10 cellular contexts compared by ENCODE assay signal in the genomic region with DNA sequence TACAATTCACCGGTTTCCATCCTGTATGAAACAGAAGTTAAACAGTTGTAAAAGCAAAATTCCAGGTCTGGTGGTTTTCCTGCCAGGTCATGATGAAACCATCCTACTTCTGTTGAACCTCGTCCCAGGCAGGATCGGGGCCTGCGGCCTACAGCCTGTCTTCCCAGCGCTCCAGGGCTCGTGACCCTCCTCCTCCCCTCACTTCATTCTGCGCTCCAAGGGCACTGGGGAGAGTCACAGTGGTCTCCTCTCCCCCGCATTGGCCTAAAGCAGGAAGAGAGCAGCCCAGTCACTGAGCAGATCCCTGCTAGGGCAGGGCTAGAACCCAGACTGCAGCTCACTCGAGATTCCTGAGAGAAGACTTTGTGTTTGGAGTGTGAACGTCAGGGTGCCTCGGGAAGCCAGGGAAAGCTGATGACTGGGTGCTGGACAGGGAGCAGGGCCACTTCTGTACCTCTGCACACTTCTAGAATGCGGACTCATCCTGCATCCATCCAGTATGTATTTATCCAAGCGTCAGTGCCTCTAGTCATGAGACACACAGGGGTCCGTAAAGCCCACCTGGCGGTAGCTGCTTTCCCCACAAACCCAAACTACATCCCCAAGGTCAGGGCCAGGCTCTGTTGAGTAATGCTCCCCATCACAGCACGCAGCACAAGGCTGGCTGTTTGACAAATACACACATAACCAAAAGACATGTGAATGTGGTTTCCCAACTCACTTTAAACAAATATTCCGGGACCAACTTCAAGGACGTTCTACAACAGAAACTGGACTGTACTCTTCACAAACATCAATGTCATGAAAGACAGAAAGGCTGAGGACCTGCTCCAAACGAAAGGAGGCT. TPM values are rescaled to one million over a fixed set of nuclear protein-coding genes. Genes with fewer than 3 reads are reported as not detected.
DNase-seq lines count a peak whose midpoint lies in the region; ATAC-seq, FAIRE-seq and TF ChIP-seq lines count a peak whose summit lies in the region.
"Had no signal": no experiment of that assay in that cellular context is flagged by ENCODE, and none has a peak within 500 bp of the region (broad histone marks: within the 10 kb centered on the region; RNA-seq: fewer than 3 reads in every experiment).

No MANE protein-coding gene starts in this region.

- ATAC-seq in HG02981 (IDR thresholded peaks at IDR 0.05; ENCODE audit: unreplicated experiment) = no peak
- no peak for ATAC-seq in stimulated activated effector memory CD8-positive, alpha-beta T cell treated with anti-CD3 and anti-CD28 coated beads, Interleukin-12 subunit alpha, Interleukin-12 subunit beta, amount 100 ng/mL, for 72 hours

- DNase-seq in CD14-positive monocyte (ENCODE audit: low spot score) = peak; percentile 76
- DNase-seq in RWPE1 (ENCODE audit: low spot score) = no peak
- peak; percentile 52 to 70 for DNase-seq in foreskin fibroblast
- DNase-seq in posterior vena cava (ENCODE audit: low spot score) = peak; percentile 80
- no peak for DNase-seq in H7
- no peak for DNase-seq in GM19239 (ENCODE audit: insufficient read length, low spot score)
- no peak for DNase-seq in stimulated activated effector memory CD8-positive, alpha-beta T cell treated with anti-CD3 and anti-CD28 coated beads, Interleukin-12 subunit alpha, Interleukin-12 subunit beta, amount 100 ng/mL, for 72 hours (ENCODE audit: low spot score in 2 of 2)
- DNase-seq: midbrain had no signal

- peak overlapping the region; percentile 30 for H3K27ac ChIP-seq in RWPE1

- peaks cover 3% of the 10 kb centered on the region for H3K36me3 ChIP-seq in H7 (replicated peaks; ENCODE audit: control insufficient read depth, insufficient read depth, low read length)

- H3K27me3 ChIP-seq in H7 (ENCODE audit: control insufficient read depth, insufficient read depth, low read length) = no peaks in the 10 kb centered on the region

- POLR2A ChIA-PET in RWPE1 (lab: Yijun Ruan, JAX; ENCODE audit: low non-redundant PET) = no interaction called here

- TF ChIP-seq CTCF in CD14-positive monocyte (IDR thresholded peaks at IDR 0.05) (no peak), RWPE1 (conservative IDR thresholded peaks at IDR 0.05; ENCODE audit: low read depth) (no peak), foreskin fibroblast (IDR thresholded peaks at IDR 0.05; ENCODE audit: low read depth, low read length) (no peak)

- peak overlapping the region; percentile 45 to 80 for H3K4me3 Mint-ChIP-seq in CD14-positive monocyte
- H3K4me3 Mint-ChIP-seq in stimulated activated effector memory CD8-positive, alpha-beta T cell treated with anti-CD3 and anti-CD28 coated beads, Interleukin-12 subunit alpha, Interleukin-12 subunit beta, amount 100 ng/mL, for 72 hours = no peak overlapping the region

- peaks cover 0 to 2% (median 2%) of the 10 kb centered on the region in 3 donors for H3K27me3 Mint-ChIP-seq in CD14-positive monocyte (ENCODE audit: low read depth in 3 of 3)

- intact Hi-C loops in CD14-positive monocyte (cut with micrococcal nuclease) = loop anchor here in 1 of 2 donors (5.0 kb wide), 1 partner anchor 35 kb away; no protein-coding TSS in a partner anchor
- intact Hi-C loops in posterior vena cava (cut with DNase I) = no loop called here

- peaks cover 21 to 25% of the 10 kb centered on the region in 2 donors for H3K36me3 Mint-ChIP-seq in CD14-positive monocyte
- H3K36me3 Mint-ChIP-seq in stimulated activated effector memory CD8-positive, alpha-beta T cell treated with anti-CD3 and anti-CD28 coated beads, Interleukin-12 subunit alpha, Interleukin-12 subunit beta, amount 100 ng/mL, for 72 hours = peaks cover 39% of the 10 kb centered on the region

- peak overlapping the region; percentile 89 to 99 (median 96) for H3K27ac Mint-ChIP-seq in CD14-positive monocyte
- H3K27ac Mint-ChIP-seq in stimulated activated effector memory CD8-positive, alpha-beta T cell treated with anti-CD3 and anti-CD28 coated beads, Interleukin-12 subunit alpha, Interleukin-12 subunit beta, amount 100 ng/mL, for 72 hours = no peak overlapping the region

- H3K9me3 Mint-ChIP-seq in CD14-positive monocyte = no peaks in the 10 kb centered on the region
- no peaks in the 10 kb centered on the region for H3K9me3 Mint-ChIP-seq in stimulated activated effector memory CD8-positive, alpha-beta T cell treated with anti-CD3 and anti-CD28 coated beads, Interleukin-12 subunit alpha, Interleukin-12 subunit beta, amount 100 ng/mL, for 72 hours

- CTCF ChIA-PET in RWPE1 (lab: Yijun Ruan, JAX) = no interaction called here

- H3K4me3 ChIP-seq in foreskin fibroblast (ENCODE audit: low read depth in 1 of 2, low read length in 2 of 2) = no peak overlapping the region
- no peak overlapping the region for H3K4me3 ChIP-seq in H7 (ENCODE audit: insufficient read depth, low read depth, low read length)
- H3K4me3 ChIP-seq: coronary artery had no signal

- FAIRE-seq in GM19239 (lab: Jason Lieb, UNC) = no peak

- peaks cover 67% of the 10 kb centered on the region for H3K4me1 Mint-ChIP-seq in CD14-positive monocyte
- peaks cover 62% of the 10 kb centered on the region for H3K4me1 Mint-ChIP-seq in stimulated activated effector memory CD8-positive, alpha-beta T cell treated with anti-CD3 and anti-CD28 coated beads, Interleukin-12 subunit alpha, Interleukin-12 subunit beta, amount 100 ng/mL, for 72 hours

RNA-seq across cellular contexts. Expression of a gene that starts 1.7 kb away (rescaled TPM):
- 10 to 100 TPM; 66.6 to 78.8 TPM for polyA plus RNA-seq in CD14-positive monocyte
- total RNA-seq in posterior vena cava = 10 to 100 TPM; 18.2 to 25.6 TPM
- 28.8 and 34.7 TPM in 2 replicates for total RNA-seq in H7 (2014; rRNA removed; shearing (Covaris generic))

RNA-seq across cellular contexts. Expression of a gene that starts 43.4 kb away (rescaled TPM):
- polyA plus RNA-seq in CD14-positive monocyte = 1 to 10 TPM; 4.9 to 8.5 TPM
- 10 to 100 TPM; 22.3 to 22.8 TPM for total RNA-seq in posterior vena cava
- total RNA-seq in H7 (2014; rRNA removed; shearing (Covaris generic)) = 17.5 and 28.0 TPM in 2 replicates

Comparison
In these comparisons a context has a peak if more than half of its experiments do, and no peak if none do; other contexts are left out.
1. DNase-seq: peak in CD14-positive monocyte (single experiment), foreskin fibroblast (2 of 2) and posterior vena cava (single experiment); none in RWPE1 (single experiment), H7 (single experiment), GM19239 (single experiment) and stimulated activated effector memory CD8-positive, alpha-beta T cell treated with anti-CD3 and anti-CD28 coated beads, Interleukin-12 subunit alpha, Interleukin-12 subunit beta, amount 100 ng/mL, for 72 hours (0 of 2).